9 cellular contexts compared by ENCODE assay signal in genomic region chrX:50484662-50485061, GRCh38. TPM values are rescaled to one million over a fixed set of nuclear protein-coding genes. Genes with fewer than 3 reads are reported as not detected.
"Had no signal": no experiment of that assay in that cellular context is flagged by ENCODE, and none has a peak within 500 bp of the region (broad histone marks: within the 10 kb centered on the region; RNA-seq: fewer than 3 reads in every experiment).

No MANE protein-coding gene starts in this region.

- H3K4me2 ChIP-seq: GM23338 had no signal

- H3K9me3 Mint-ChIP-seq: GM23338, HFFc6 had no signal

- DNase-seq: H7, HFFc6, KG1 had no signal

- H3K36me3 ChIP-seq: HAP-1 had no signal

- ATAC-seq: GM23338, HCT116 had no signal

- H2AFZ ChIP-seq: GM23338 had no signal

- H3K4me1 Mint-ChIP-seq: IgD-negative memory B cell had no signal

- H3K27me3 Mint-ChIP-seq: IgD-negative memory B cell had no signal

- H3K9me3 ChIP-seq: HAP-1 had no signal

- H3K4me1 ChIP-seq: HAP-1 had no signal

- H3K36me3 Mint-ChIP-seq: IgD-negative memory B cell had no signal

- H3K27ac Mint-ChIP-seq: GM23338, HFFc6, IgD-negative memory B cell had no signal

- H3K4me3 Mint-ChIP-seq: GM23338, HFFc6, IgD-negative memory B cell had no signal

- H3K4me3 ChIP-seq: GM23338, HAP-1 had no signal

RNA-seq across cellular contexts. Expression of gene DGKK, which starts 14.0 kb away (rescaled TPM):
- total RNA-seq: H4, HFFc6, HT1080 had no signal
